In genomic region chr1:182781849-182782586, GRCh38 we compare ENCODE assay signal across 1 cellular context.
A peak's percentile ranks its signal among the peaks of the same experiment; 100 is the strongest.
TF ChIP-seq lines count a peak whose summit lies in the region.

No MANE protein-coding gene starts in this region.

TF ChIP-seq in H1, 55 proteins besides CTCF, POLR2A, EP300 and RAD21:
- TF ChIP-seq PHF8 (conservative IDR thresholded peaks at IDR 0.05; ENCODE audit: low read depth, low read length) (no peak), MAX (IDR thresholded peaks at IDR 0.05) (peak; percentile 63), RFX5 (IDR thresholded peaks at IDR 0.05; ENCODE audit: borderline replicate concordance, low read depth, low read length) (no peak)
